ENCODE assay signal across 14 cellular contexts in genomic region chr1:15937146-15937545, GRCh38. TPM values are rescaled to one million over a fixed set of nuclear protein-coding genes. Genes with fewer than 3 reads are reported as not detected.
DNase-seq lines count a peak whose midpoint lies in the region; ATAC-seq and TF ChIP-seq lines count a peak whose summit lies in the region.
"Had no signal": no experiment of that assay in that cellular context is flagged by ENCODE, and none has a peak within 500 bp of the region (broad histone marks: within the 10 kb centered on the region; RNA-seq: fewer than 3 reads in every experiment).

No MANE protein-coding gene starts in this region.

- H3K4me3 ChIP-seq in left lung: no peak overlapping the region
- H3K4me3 ChIP-seq: testis had no signal

- no peak for TF ChIP-seq CTCF in left lung (IDR thresholded peaks at IDR 0.05)

- H3K4me3 Mint-ChIP-seq in activated CD4-positive, alpha-beta T cell treated with anti-CD3 and anti-CD28 coated beads, Interleukin-2, amount 10 ng/mL, durations not matched to agents 7 days and 5 days: no peak overlapping the region
- no peak overlapping the region for H3K4me3 Mint-ChIP-seq in activated T-helper 17 cell treated with anti-CD3 and anti-CD28 coated beads, Interleukin-2, amount 50 U/mL, for 72 hours
- H3K4me3 Mint-ChIP-seq in stimulated activated naive CD8-positive, alpha-beta T cell treated with anti-CD3 and anti-CD28 coated beads, Interleukin-15, amount 100 ng/mL, for 72 hours: no peak overlapping the region

- no peaks in the 10 kb centered on the region for H3K27me3 ChIP-seq in left lung
- H3K27me3 ChIP-seq: foreskin keratinocyte, testis had no signal

- H3K4me1 Mint-ChIP-seq in activated CD4-positive, alpha-beta T cell treated with anti-CD3 and anti-CD28 coated beads, Interleukin-2, amount 10 ng/mL, durations not matched to agents 7 days and 5 days: no peaks in the 10 kb centered on the region
- H3K4me1 Mint-ChIP-seq in activated T-helper 17 cell treated with anti-CD3 and anti-CD28 coated beads, Interleukin-2, amount 50 U/mL, for 72 hours: peaks cover 6% of the 10 kb centered on the region
- H3K4me1 Mint-ChIP-seq in stimulated activated naive CD8-positive, alpha-beta T cell treated with anti-CD3 and anti-CD28 coated beads, Interleukin-15, amount 100 ng/mL, for 72 hours: peaks cover 45% of the 10 kb centered on the region

- H3K27ac Mint-ChIP-seq in activated CD4-positive, alpha-beta T cell treated with anti-CD3 and anti-CD28 coated beads, Interleukin-2, amount 10 ng/mL, durations not matched to agents 7 days and 5 days: peak overlapping the region; percentile 50
- H3K27ac Mint-ChIP-seq in activated T-helper 17 cell treated with anti-CD3 and anti-CD28 coated beads, Interleukin-2, amount 50 U/mL, for 72 hours: peak overlapping the region; percentile 93
- peak overlapping the region; percentile 93 to 96 for H3K27ac Mint-ChIP-seq in stimulated activated naive CD8-positive, alpha-beta T cell treated with anti-CD3 and anti-CD28 coated beads, Interleukin-15, amount 100 ng/mL, for 72 hours

- H3K27me3 Mint-ChIP-seq in activated CD4-positive, alpha-beta T cell treated with anti-CD3 and anti-CD28 coated beads, Interleukin-2, amount 10 ng/mL, durations not matched to agents 7 days and 5 days: no peaks in the 10 kb centered on the region
- H3K27me3 Mint-ChIP-seq in activated T-helper 17 cell treated with anti-CD3 and anti-CD28 coated beads, Interleukin-2, amount 50 U/mL, for 72 hours: no peaks in the 10 kb centered on the region
- H3K27me3 Mint-ChIP-seq in stimulated activated naive CD8-positive, alpha-beta T cell treated with anti-CD3 and anti-CD28 coated beads, Interleukin-15, amount 100 ng/mL, for 72 hours: no peaks in the 10 kb centered on the region

- H3K4me1 ChIP-seq in left lung: peaks cover 0 to 20% of the 10 kb centered on the region in 2 donors
- H3K4me1 ChIP-seq: foreskin keratinocyte had no signal

- peak overlapping the region in 1 of 2 donors; percentile 50 for H3K27ac ChIP-seq in left lung
- H3K27ac ChIP-seq: foreskin keratinocyte had no signal

- H3K36me3 ChIP-seq in left lung: peaks cover 0 to 100% of the 10 kb centered on the region in 2 donors

- POLR2A ChIA-PET in activated CD4-positive, alpha-beta T cell treated with anti-CD3 and anti-CD28 coated beads, Interleukin-2, amount 10 ng/mL, durations not matched to agents 7 days and 5 days (lab: Charles Lee): no interaction called here

- no peaks in the 10 kb centered on the region for H3K9me3 Mint-ChIP-seq in activated CD4-positive, alpha-beta T cell treated with anti-CD3 and anti-CD28 coated beads, Interleukin-2, amount 10 ng/mL, durations not matched to agents 7 days and 5 days
- no peaks in the 10 kb centered on the region for H3K9me3 Mint-ChIP-seq in activated T-helper 17 cell treated with anti-CD3 and anti-CD28 coated beads, Interleukin-2, amount 50 U/mL, for 72 hours
- H3K9me3 Mint-ChIP-seq in stimulated activated naive CD8-positive, alpha-beta T cell treated with anti-CD3 and anti-CD28 coated beads, Interleukin-15, amount 100 ng/mL, for 72 hours: no peaks in the 10 kb centered on the region

- peaks cover 63% of the 10 kb centered on the region for H3K36me3 Mint-ChIP-seq in activated CD4-positive, alpha-beta T cell treated with anti-CD3 and anti-CD28 coated beads, Interleukin-2, amount 10 ng/mL, durations not matched to agents 7 days and 5 days (ENCODE audit: low read depth)
- H3K36me3 Mint-ChIP-seq in activated T-helper 17 cell treated with anti-CD3 and anti-CD28 coated beads, Interleukin-2, amount 50 U/mL, for 72 hours (ENCODE audit: low read depth): peaks cover 100% of the 10 kb centered on the region

- CTCF ChIA-PET in activated CD4-positive, alpha-beta T cell treated with anti-CD3 and anti-CD28 coated beads, Interleukin-2, amount 10 ng/mL, durations not matched to agents 7 days and 5 days (lab: Charles Lee): interaction anchor here (1.0 to 2.1 kb wide), 2 partner anchors 11 to 26 kb away, joined by 3 to 4 read pairs; no protein-coding TSS in a partner anchor

- no peak for ATAC-seq in activated T-helper 17 cell treated with anti-CD3 and anti-CD28 coated beads, Interleukin-2, amount 50 U/mL, for 72 hours (replicated peaks)
- no peak for ATAC-seq in left lobe of liver
- ATAC-seq in stimulated activated naive CD8-positive, alpha-beta T cell treated with anti-CD3 and anti-CD28 coated beads, Interleukin-15, amount 100 ng/mL, for 72 hours: no peak
- ATAC-seq in HG03342 (IDR thresholded peaks at IDR 0.05; ENCODE audit: unreplicated experiment): no peak
- no peak for ATAC-seq in left lung

- intact Hi-C loops in left lung (cut with DNase I) (no loop called here), cardiac septum (cut with DNase I) (no loop called here)

- no peaks in the 10 kb centered on the region for H3K9me3 ChIP-seq in left lung
- H3K9me3 ChIP-seq: testis had no signal

- no peak for DNase-seq in activated CD4-positive, alpha-beta T cell treated with anti-CD3 and anti-CD28 coated beads, Interleukin-2, amount 10 ng/mL, durations not matched to agents 7 days and 5 days
- no peak for DNase-seq in activated CD4-positive, alpha-beta T cell treated with anti-CD3 and anti-CD28 coated beads for 48 hours
- peak; percentile 40 for DNase-seq in left lobe of liver (ENCODE audit: low spot score)
- DNase-seq in stimulated activated naive CD8-positive, alpha-beta T cell treated with anti-CD3 and anti-CD28 coated beads, Interleukin-15, amount 100 ng/mL, for 72 hours: no peak
- no peak for DNase-seq in left lung
- no peak for DNase-seq in cardiac septum (ENCODE audit: low spot score)
- DNase-seq: ACHN, amniotic stem cell, foreskin keratinocyte, GF-D8, NCI-H1436 treated with DMSO at 0.1 percent for 48 hours, testis had no signal

RNA-seq across cellular contexts. Expression of gene ZBTB17, which starts 38.8 kb away (rescaled TPM):
- total RNA-seq in activated CD4-positive, alpha-beta T cell treated with anti-CD3 and anti-CD28 coated beads, Interleukin-2, amount 10 ng/mL, durations not matched to agents 7 days and 5 days: 10 to 100 TPM; 34.8 to 38.8 TPM
- 100 to 1,000 TPM in 1 of 2 donors, 10 to 100 TPM in 1; 62.0 to 135 TPM for total RNA-seq in activated T-helper 17 cell treated with anti-CD3 and anti-CD28 coated beads, Interleukin-2, amount 50 U/mL, for 72 hours
- total RNA-seq in left lobe of liver: 14.3 TPM
- 10 to 100 TPM; 31.2 to 39.9 TPM for total RNA-seq in left lung
- 24.9 TPM for total RNA-seq in cardiac septum
